Comparison of ENCODE assay signal across 1 cellular context in the genomic region with DNA sequence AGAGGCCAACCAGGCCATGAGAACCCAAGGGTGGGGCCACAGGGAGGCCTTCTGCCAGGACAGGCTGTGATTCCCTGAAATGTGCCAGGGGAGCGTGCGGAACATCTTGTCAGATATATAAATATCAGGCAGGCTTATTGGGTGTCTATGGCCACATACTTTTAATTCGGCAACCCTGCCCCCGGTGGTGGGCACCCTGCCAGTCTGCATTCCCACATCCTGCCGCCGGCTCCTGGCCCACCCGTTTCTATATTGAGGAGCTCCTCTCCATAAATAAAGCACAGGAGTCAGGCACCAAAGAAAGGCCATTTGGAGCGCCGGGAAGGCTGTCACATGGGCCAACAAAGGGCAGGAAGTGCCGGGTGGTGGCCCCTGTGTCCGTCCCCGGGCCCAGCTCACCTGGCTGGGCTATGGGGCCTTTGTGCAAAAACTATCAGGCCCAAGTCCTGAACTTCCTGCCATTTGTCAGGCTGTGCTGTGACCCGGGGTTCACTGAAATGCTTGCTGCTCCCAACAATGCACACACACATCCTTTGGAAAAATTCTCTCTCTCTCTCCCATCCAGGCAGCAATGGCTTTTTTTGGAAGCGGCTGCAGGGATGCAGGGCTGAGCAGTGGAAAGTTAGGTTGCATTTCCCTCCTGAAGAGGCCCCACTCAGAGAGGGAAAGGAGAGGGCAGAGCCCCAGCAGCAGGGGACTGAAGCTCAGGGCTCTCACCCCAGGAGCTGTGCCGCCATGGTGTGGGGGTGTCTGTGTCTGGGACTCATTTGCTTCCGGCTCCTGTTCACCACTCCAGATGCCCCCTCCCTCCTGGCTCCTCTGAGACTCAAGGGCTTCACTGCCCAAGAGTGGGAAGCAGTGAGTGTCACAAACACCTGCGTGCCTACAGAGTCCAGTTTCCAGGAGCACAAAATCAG.
TF ChIP-seq lines count a peak whose summit lies in the region.

No MANE protein-coding gene starts in this region.

TF ChIP-seq in H1, 55 proteins besides CTCF, POLR2A, EP300 and RAD21:
- no peak for TF ChIP-seq KDM4A (IDR thresholded peaks at IDR 0.05; ENCODE audit: low read depth, low read length, severe bottlenecking)
